Comparison of ENCODE assay signal across 1 cellular context in genomic region chr2:218964041-218964771, GRCh38.
A peak's percentile ranks its signal among the peaks of the same experiment; 100 is the strongest.
TF ChIP-seq lines count a peak whose summit lies in the region.

No MANE protein-coding gene starts in this region.

TF ChIP-seq in SK-N-SH, 30 proteins besides CTCF, POLR2A, EP300 and RAD21 (continued from another document):
- no peak for TF ChIP-seq MAX (IDR thresholded peaks at IDR 0.05; ENCODE audit: low read depth)
- no peak for TF ChIP-seq SMC3 (IDR thresholded peaks at IDR 0.05; ENCODE audit: low read depth, low read length)
- TF ChIP-seq, protein P1, sequence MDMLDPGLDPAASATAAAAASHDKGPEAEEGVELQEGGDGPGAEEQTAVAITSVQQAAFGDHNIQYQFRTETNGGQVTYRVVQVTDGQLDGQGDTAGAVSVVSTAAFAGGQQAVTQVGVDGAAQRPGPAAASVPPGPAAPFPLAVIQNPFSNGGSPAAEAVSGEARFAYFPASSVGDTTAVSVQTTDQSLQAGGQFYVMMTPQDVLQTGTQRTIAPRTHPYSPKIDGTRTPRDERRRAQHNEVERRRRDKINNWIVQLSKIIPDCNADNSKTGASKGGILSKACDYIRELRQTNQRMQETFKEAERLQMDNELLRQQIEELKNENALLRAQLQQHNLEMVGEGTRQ (IDR thresholded peaks at IDR 0.05; ENCODE audit: borderline replicate concordance, low read depth, low read length), result no peak
- no peak for TF ChIP-seq TAF1 (IDR thresholded peaks at IDR 0.05; ENCODE audit: borderline replicate concordance, low read depth, low read length)
- TF ChIP-seq SIN3A (IDR thresholded peaks at IDR 0.05; ENCODE audit: borderline replicate concordance, low read depth, low read length), result no peak
- no peak for TF ChIP-seq REST (IDR thresholded peaks at IDR 0.05; ENCODE audit: low read depth, low read length)
- TF ChIP-seq, protein P2, sequence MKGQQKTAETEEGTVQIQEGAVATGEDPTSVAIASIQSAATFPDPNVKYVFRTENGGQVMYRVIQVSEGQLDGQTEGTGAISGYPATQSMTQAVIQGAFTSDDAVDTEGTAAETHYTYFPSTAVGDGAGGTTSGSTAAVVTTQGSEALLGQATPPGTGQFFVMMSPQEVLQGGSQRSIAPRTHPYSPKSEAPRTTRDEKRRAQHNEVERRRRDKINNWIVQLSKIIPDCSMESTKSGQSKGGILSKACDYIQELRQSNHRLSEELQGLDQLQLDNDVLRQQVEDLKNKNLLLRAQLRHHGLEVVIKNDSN (IDR thresholded peaks at IDR 0.05; ENCODE audit: borderline replicate concordance, low read depth), result no peak
- TF ChIP-seq ZBTB33 (IDR thresholded peaks at IDR 0.05; ENCODE audit: borderline replicate concordance, low read depth), result no peak
- no peak for TF ChIP-seq NRF1 (IDR thresholded peaks at IDR 0.05; ENCODE audit: low read depth, low read length)
- no peak for TF ChIP-seq YY1 (IDR thresholded peaks at IDR 0.05; ENCODE audit: low read depth)
- TF ChIP-seq FOSL2 (IDR thresholded peaks at IDR 0.05; ENCODE audit: borderline replicate concordance, low read depth), result peak; percentile 34; the same call in 1 of the 2 replicates
- 0 out of 2 replicates have a peak, but pooled peaks have one; percentile 19 for TF ChIP-seq POLR2AphosphoS5 (IDR thresholded peaks at IDR 0.05; ENCODE audit: low read depth, low read length)
- TF ChIP-seq NFIC (IDR thresholded peaks at IDR 0.05; ENCODE audit: borderline replicate concordance), result no peak
- TF ChIP-seq IRF3 (IDR thresholded peaks at IDR 0.05; ENCODE audit: low read depth, low read length), result no peak
- TF ChIP-seq ELF1 (IDR thresholded peaks at IDR 0.05), result no peak
- TF ChIP-seq CHD2 (IDR thresholded peaks at IDR 0.05; ENCODE audit: low read length, partially characterized antibody), result peak; percentile 35
- peak; percentile 51 for TF ChIP-seq GATA2 (CRISPR knock-in tag; IDR thresholded peaks at IDR 0.05)
- TF ChIP-seq RXRA (IDR thresholded peaks at IDR 0.05; ENCODE audit: borderline replicate concordance, low read depth), result no peak
- TF ChIP-seq, protein P3, sequence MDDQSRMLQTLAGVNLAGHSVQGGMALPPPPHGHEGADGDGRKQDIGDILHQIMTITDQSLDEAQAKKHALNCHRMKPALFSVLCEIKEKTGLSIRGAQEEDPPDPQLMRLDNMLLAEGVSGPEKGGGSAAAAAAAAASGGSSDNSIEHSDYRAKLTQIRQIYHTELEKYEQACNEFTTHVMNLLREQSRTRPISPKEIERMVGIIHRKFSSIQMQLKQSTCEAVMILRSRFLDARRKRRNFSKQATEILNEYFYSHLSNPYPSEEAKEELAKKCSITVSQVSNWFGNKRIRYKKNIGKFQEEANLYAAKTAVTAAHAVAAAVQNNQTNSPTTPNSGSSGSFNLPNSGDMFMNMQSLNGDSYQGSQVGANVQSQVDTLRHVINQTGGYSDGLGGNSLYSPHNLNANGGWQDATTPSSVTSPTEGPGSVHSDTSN (IDR thresholded peaks at IDR 0.05), result peak; percentile 29
- no peak for TF ChIP-seq EZH2phosphoT487 (IDR thresholded peaks at IDR 0.05; ENCODE audit: borderline replicate concordance, low read depth)
- peak; percentile 48; the same call in 1 of the 2 replicates for TF ChIP-seq TCF12 (IDR thresholded peaks at IDR 0.05)
